20 cellular contexts compared by ENCODE assay signal in genomic region chr12:54465857-54466499, GRCh38. TPM values are rescaled to one million over a fixed set of nuclear protein-coding genes. Genes with fewer than 3 reads are reported as not detected.
A peak's percentile ranks its signal among the peaks of the same experiment; 100 is the strongest.
DNase-seq lines count a peak whose midpoint lies in the region; ATAC-seq, FAIRE-seq and TF ChIP-seq lines count a peak whose summit lies in the region.
"Had no signal": no experiment of that assay in that cellular context is flagged by ENCODE, and none has a peak within 500 bp of the region (broad histone marks: within the 10 kb centered on the region; RNA-seq: fewer than 3 reads in every experiment).

No MANE protein-coding gene starts in this region.

- peak; percentile 61 for ATAC-seq in GM12878
- ATAC-seq in upper lobe of left lung (ENCODE audit: low FRiP score in 2 of 2): no peak

- RAD21 ChIA-PET in GM12878 (lab: Charles Lee; ENCODE audit: unreplicated experiment): interaction anchor here (0.6 kb wide), 2 partner anchors 31 to 1980 kb away, joined by 3 read pairs; partner anchors contain the start of gene NCKAP1L

- SMC1A ChIA-PET in GM12878 (lab: Charles Lee; ENCODE audit: uncharacterized antibody, unreplicated experiment): interaction anchor here (0.7 to 2.9 kb wide), 6 partner anchors 9 to 66 kb away, joined by 3 to 10 read pairs (median 5); no protein-coding TSS in a partner anchor

- H3K79me2 ChIP-seq in GM12878 (ENCODE audit: control insufficient read depth, insufficient read depth, low read length): no peaks in the 10 kb centered on the region

- H2AFZ ChIP-seq in GM12878 (ENCODE audit: control insufficient read depth, low read depth, low read length): no peak overlapping the region
- H2AFZ ChIP-seq: GM23248 had no signal

- H3K27ac ChIP-seq in GM12878 (ENCODE audit: control insufficient read depth, insufficient read depth) (no peak overlapping the region), upper lobe of left lung (no peak overlapping the region)
- H3K27ac ChIP-seq: BLaER1 treated with 17β-estradiol and CSF1 and Interleukin-3, amounts not matched to agents 10 nM and 100 nM; GM23248; HL-60 had no signal

- no peaks in the 10 kb centered on the region for H3K9me3 ChIP-seq in GM12878 (replicated peaks; ENCODE audit: control insufficient read depth, insufficient read depth, low read length)
- no peaks in the 10 kb centered on the region for H3K9me3 ChIP-seq in upper lobe of left lung
- H3K9me3 ChIP-seq: BLaER1 treated with 17β-estradiol and CSF1 and Interleukin-3, amounts not matched to agents 10 nM and 100 nM; HAP-1 had no signal

- no peak overlapping the region for H3K9ac ChIP-seq in GM12878 (ENCODE audit: control insufficient read depth, insufficient read depth, low read length)
- H3K9ac ChIP-seq: BLaER1 treated with 17β-estradiol and CSF1 and Interleukin-3, amounts not matched to agents 10 nM and 100 nM; GM23248 had no signal

- DNase-seq in GM12892 (ENCODE audit: insufficient read length) (no peak), HEK293T (ENCODE audit: extremely low spot score) (no peak), GM12878 (ENCODE audit: low read depth, low spot score) (no peak), DMS79 (lab: John Stamatoyannopoulos, UW) (no peak), upper lobe of left lung (no peak)
- DNase-seq in central memory CD4-positive, alpha-beta T cell: no peak
- DNase-seq: CD4-positive, CD25-positive, alpha-beta regulatory T cell; CD8-positive, alpha-beta memory T cell; COR-L47; DMS 273 treated with DMSO at 0.1 percent for 48 hours; DMS53; GM23248; HFFc6 had no signal

- FAIRE-seq in GM12892 (lab: Jason Lieb, UNC) (peak; percentile 53), GM12878 (lab: Jason Lieb, UNC) (no peak)
- FAIRE-seq: GM19239 had no signal

- TF ChIP-seq CTCF in GM12878 (IDR thresholded peaks at IDR 0.05 in 2 of 3, conservative IDR thresholded peaks at IDR 0.05 in 1 of 3; ENCODE audit: control insufficient read depth in 2 of 3, extremely low read depth in 1 of 3, insufficient read depth in 1 of 3, low read depth in 3 of 3, low read length in 3 of 3) (no peak), upper lobe of left lung (IDR thresholded peaks at IDR 0.05) (no peak)

- TF ChIP-seq EP300 in GM12878 (IDR thresholded peaks at IDR 0.05; ENCODE audit: borderline replicate concordance in 1 of 2, control insufficient read depth in 1 of 2, low read depth in 2 of 2, low read length in 2 of 2) (no peak), upper lobe of left lung (IDR thresholded peaks at IDR 0.05) (no peak)

- CTCF ChIA-PET in HEK293T (lab: Yijun Ruan, JAX) (interaction anchor here (0.6 to 1.4 kb wide), 2 partner anchors 62 to 67 kb away, joined by 3 to 8 read pairs; no protein-coding TSS in a partner anchor), GM12878 (lab: Yijun Ruan, JAX) (interaction anchor here (0.6 to 4.3 kb wide), 5 partner anchors 16 to 78 kb away, joined by 3 to 19 read pairs (median 4); no protein-coding TSS in a partner anchor)

- no TSS peak for BruUV-seq in GM12878 (replicated peaks; lab: Mats Ljungman, UMichigan)

- H4K20me1 ChIP-seq in GM12878 (ENCODE audit: control insufficient read depth, insufficient read depth): no peaks in the 10 kb centered on the region
- H4K20me1 ChIP-seq: BLaER1 treated with 17β-estradiol and CSF1 and Interleukin-3, amounts not matched to agents 10 nM and 100 nM had no signal

- POLR2A ChIA-PET in HEK293T (lab: Yijun Ruan, JAX) (no interaction called here), GM12878 (lab: Charles Lee) (interaction anchor here (0.6 to 1.0 kb wide), 2 partner anchors 13 to 72 kb away, joined by 4 read pairs; no protein-coding TSS in a partner anchor)

- H3K27me3 ChIP-seq in GM12878 (replicated peaks in 1 of 2; ENCODE audit: control insufficient read depth in 2 of 2, insufficient read depth in 2 of 2, low read length in 1 of 2) (no peaks in the 10 kb centered on the region), upper lobe of left lung (no peaks in the 10 kb centered on the region)
- H3K27me3 ChIP-seq: BLaER1 treated with 17β-estradiol and CSF1 and Interleukin-3, amounts not matched to agents 10 nM and 100 nM had no signal

- TF ChIP-seq POLR2A in GM12892 (IDR thresholded peaks at IDR 0.05; ENCODE audit: low read depth, low read length) (no peak), GM12878 (IDR thresholded peaks at IDR 0.05; ENCODE audit: low read depth, low read length) (no peak), upper lobe of left lung (IDR thresholded peaks at IDR 0.05) (no peak)

- H3K4me2 ChIP-seq in GM12878 (ENCODE audit: control insufficient read depth, insufficient read depth): 0 out of 2 replicates have a peak overlapping the region, but pooled peaks have one; percentile 2

- H3K4me3 ChIP-seq in GM12878 (no peak overlapping the region), upper lobe of left lung (no peak overlapping the region)
- H3K4me3 ChIP-seq: BLaER1 treated with 17β-estradiol and CSF1 and Interleukin-3, amounts not matched to agents 10 nM and 100 nM; GM23248; HAP-1 had no signal

- TF ChIP-seq RAD21 in GM12878 (IDR thresholded peaks at IDR 0.05; ENCODE audit: insufficient read depth, low read depth, low read length): no peak

- 6% methylated on average over 1 of the region's 1 CpG for WGBS in GM12878 (ENCODE audit: insufficient coverage, insufficient replicate concordance, low lambda C conversion rate, missing lambda C conversion rate)
- 59 to 73% methylated on average over 1 of the region's 1 CpG for WGBS in upper lobe of left lung, 2 donors

- H3K4me1 ChIP-seq in GM12878 (ENCODE audit: control insufficient read depth, insufficient read depth, low read length) (peaks cover 3% of the 10 kb centered on the region; the same call in 1 of the 2 replicates), upper lobe of left lung (no peaks in the 10 kb centered on the region)

- H3K36me3 ChIP-seq in GM12878 (ENCODE audit: control insufficient read depth in 2 of 2, insufficient read depth in 2 of 2, low read length in 1 of 2) (0 out of 4 replicates have a peak, but pooled peaks cover 0 to 6% of the 10 kb centered on the region in 2 experiments), upper lobe of left lung (no peaks in the 10 kb centered on the region)
- H3K36me3 ChIP-seq: BLaER1 treated with 17β-estradiol and CSF1 and Interleukin-3, amounts not matched to agents 10 nM and 100 nM had no signal

- in situ Hi-C loops in GM12878 (cut with MboI): no loop called here

- intact Hi-C loops in GM12878 (cut with micrococcal nuclease; ENCODE audit: unreplicated experiment): no loop called here

RNA-seq across cellular contexts. Expression of gene GTSF1, which starts 7.4 kb away (rescaled TPM):
- polyA plus RNA-seq in GM12892 (2012; ENCODE audit: missing spikeins): 119 TPM
- total RNA-seq in GM12878 (2013; cell fraction: nucleolus; rRNA removed): not detected in 2 replicates
- total RNA-seq in GM12878 (2014; rRNA removed) (82.4 and 95.4 TPM in 2 replicates), GM12878 (2014; rRNA removed; fragmentation: Illumina TruSeq; extraction: Trizol) (100 and 102 TPM in 2 replicates), GM12878 (2021) (65.9 and 67.9 TPM in 2 replicates), upper lobe of left lung (1 to 10 TPM in 4 of 6 donors, not detected in 2; 1.4 to 4.6 (median 2.2) TPM)
- polyA plus RNA-seq in GM12878 (2011; ENCODE audit: low read depth): 102 TPM
- polyA plus RNA-seq in GM12878 (2011; rRNA removed) (1.5 and 1.6 TPM in 2 replicates), GM12878 (2014; fragmentation: Illumina TruSeq; extraction: Trizol) (146 and 192 TPM in 2 replicates), GM12878 (2014; fragmentation: Nextera tagmentation; extraction: Ambion mirVana) (100 to 1,000 TPM; 257 to 374 TPM), GM12878 (2014; rRNA removed) (114 and 139 TPM in 2 replicates), GM12878 (2016; fragmentation: Nextera tagmentation; extraction: Ambion mirVana) (100 to 1,000 TPM; 178 to 186 TPM)
- 0.90 and 2.6 TPM in 2 replicates for polyA plus RNA-seq in GM12878 (2011; cell fraction: cytosol; rRNA removed)
- polyA plus RNA-seq in GM12878 (2011; cell fraction: nucleus; rRNA removed): 0.50 and 0.72 TPM in 2 replicates
- polyA plus RNA-seq in GM12878 (2012): 59.4 and 62.6 TPM in 2 replicates
- 0.36 and 0.51 TPM in 2 replicates for polyA minus RNA-seq in GM12878 (2011; rRNA and poly(A)+ RNA removed)
- polyA minus RNA-seq in GM12878 (2011; cell fraction: cytosol; rRNA and poly(A)+ RNA removed): not detected in 2 replicates
- polyA minus RNA-seq in GM12878 (2011; cell fraction: nucleus; rRNA and poly(A)+ RNA removed): 1.5 TPM in 1 of 2 replicates, not detected in the other
- total RNA-seq: A172, GM23248, H4, HFFc6 had no signal
- polyA plus RNA-seq: GM23248 had no signal

RNA-seq across cellular contexts. Expression of gene NCKAP1L, which starts 31.6 kb away (rescaled TPM):
- 91.9 TPM for polyA plus RNA-seq in GM12892 (2012; ENCODE audit: missing spikeins)
- total RNA-seq in GM12878 (2013; cell fraction: nucleolus; rRNA removed): 538 and 552 TPM in 2 replicates
- 152 and 168 TPM in 2 replicates for total RNA-seq in GM12878 (2014; rRNA removed)
- 131 and 136 TPM in 2 replicates for total RNA-seq in GM12878 (2014; rRNA removed; fragmentation: Illumina TruSeq; extraction: Trizol)
- 131 and 133 TPM in 2 replicates for total RNA-seq in GM12878 (2021)
- polyA plus RNA-seq in GM12878 (2011; ENCODE audit: low read depth): 80.6 TPM
- 206 and 215 TPM in 2 replicates for polyA plus RNA-seq in GM12878 (2011; rRNA removed)
- 179 and 182 TPM in 2 replicates for polyA plus RNA-seq in GM12878 (2011; cell fraction: cytosol; rRNA removed)
- polyA plus RNA-seq in GM12878 (2011; cell fraction: nucleus; rRNA removed): 197 and 210 TPM in 2 replicates
- polyA plus RNA-seq in GM12878 (2012): 110 and 117 TPM in 2 replicates
- 123 and 147 TPM in 2 replicates for polyA plus RNA-seq in GM12878 (2014; fragmentation: Illumina TruSeq; extraction: Trizol)
- 10 to 100 TPM; 16.9 to 41.0 TPM for polyA plus RNA-seq in GM12878 (2014; fragmentation: Nextera tagmentation; extraction: Ambion mirVana)
- 96.8 and 101 TPM in 2 replicates for polyA plus RNA-seq in GM12878 (2014; rRNA removed)
- polyA plus RNA-seq in GM12878 (2016; fragmentation: Nextera tagmentation; extraction: Ambion mirVana): 10 to 100 TPM; 84.7 to 87.9 TPM
- polyA minus RNA-seq in GM12878 (2011; rRNA and poly(A)+ RNA removed): 397 and 407 TPM in 2 replicates
- polyA minus RNA-seq in GM12878 (2011; cell fraction: cytosol; rRNA and poly(A)+ RNA removed): 60.1 and 82.5 TPM in 2 replicates
- polyA minus RNA-seq in GM12878 (2011; cell fraction: nucleus; rRNA and poly(A)+ RNA removed): 133 and 150 TPM in 2 replicates
- 10 to 100 TPM; 46.5 to 92.7 (median 63.5) TPM for total RNA-seq in upper lobe of left lung
- total RNA-seq: A172, GM23248, HT1080 had no signal

RNA-seq across cellular contexts. Expression of gene ITGA5, which starts 46.9 kb away (rescaled TPM):
- polyA plus RNA-seq in GM12892 (2012; ENCODE audit: missing spikeins): 1.8 TPM
- 7.6 and 13.2 TPM in 2 replicates for total RNA-seq in GM12878 (2013; cell fraction: nucleolus; rRNA removed)
- total RNA-seq in GM12878 (2014; rRNA removed) (0.73 and 0.98 TPM in 2 replicates), GM12878 (2014; rRNA removed; fragmentation: Illumina TruSeq; extraction: Trizol) (0.41 and 0.58 TPM in 2 replicates), GM12878 (2021) (1.2 and 1.5 TPM in 2 replicates), upper lobe of left lung (100 to 1,000 TPM in 2 of 6 donors, 10 to 100 TPM in 4; 48.3 to 146 (median 92.6) TPM)
- 1.2 TPM for polyA plus RNA-seq in GM12878 (2011; ENCODE audit: low read depth)
- polyA plus RNA-seq in GM12878 (2011; rRNA removed) (13.9 and 22.5 TPM in 2 replicates), GM12878 (2014; fragmentation: Illumina TruSeq; extraction: Trizol) (0.90 and 1.3 TPM in 2 replicates), GM12878 (2014; fragmentation: Nextera tagmentation; extraction: Ambion mirVana) (under 1 TPM; 0.15 to 0.31 TPM), GM12878 (2014; rRNA removed) (0.49 and 0.64 TPM in 2 replicates), GM12878 (2016; fragmentation: Nextera tagmentation; extraction: Ambion mirVana) (under 1 TPM; 0.23 to 0.35 TPM)
- polyA plus RNA-seq in GM12878 (2011; cell fraction: cytosol; rRNA removed): 18.0 and 19.9 TPM in 2 replicates
- polyA plus RNA-seq in GM12878 (2011; cell fraction: nucleus; rRNA removed): 79.1 and 138 TPM in 2 replicates
- polyA plus RNA-seq in GM12878 (2012): 1.0 and 2.1 TPM in 2 replicates
- polyA minus RNA-seq in GM12878 (2011; rRNA and poly(A)+ RNA removed): 35.0 and 45.0 TPM in 2 replicates
- polyA minus RNA-seq in GM12878 (2011; cell fraction: cytosol; rRNA and poly(A)+ RNA removed): 12.2 TPM in 2 replicates
- polyA minus RNA-seq in GM12878 (2011; cell fraction: nucleus; rRNA and poly(A)+ RNA removed): 51.4 and 65.2 TPM in 2 replicates
